Comparison of ENCODE assay signal across 9 cellular contexts in the genomic region with DNA sequence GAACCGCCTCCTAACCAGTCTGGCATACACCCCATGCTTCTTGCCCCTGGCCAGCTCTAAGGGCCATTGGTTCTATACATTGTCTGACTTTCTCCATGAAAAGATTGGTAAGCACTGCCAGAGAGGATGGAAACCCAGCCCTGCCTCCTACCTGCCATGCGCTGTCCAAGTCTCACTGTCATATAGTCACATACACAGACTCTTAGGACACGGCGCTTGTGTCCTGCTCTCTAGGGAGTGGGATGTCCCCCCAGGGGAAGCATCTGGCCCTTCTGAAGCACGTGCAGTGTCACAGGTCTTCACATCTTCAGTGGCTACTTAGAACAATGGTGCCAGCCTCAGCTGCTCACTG. TPM values are rescaled to one million over a fixed set of nuclear protein-coding genes. Genes with fewer than 3 reads are reported as not detected.
DNase-seq lines count a peak whose midpoint lies in the region; ATAC-seq and TF ChIP-seq lines count a peak whose summit lies in the region.
"Had no signal": no experiment of that assay in that cellular context is flagged by ENCODE, and none has a peak within 500 bp of the region (broad histone marks: within the 10 kb centered on the region; RNA-seq: fewer than 3 reads in every experiment).

No MANE protein-coding gene starts in this region.

- no peaks in the 10 kb centered on the region for H3K9me3 ChIP-seq in neuron (ENCODE audit: low read length)

- DNase-seq in CD14-positive monocyte (ENCODE audit: low spot score) (no peak), coronary artery (ENCODE audit: low spot score) (no peak), OCI-M2 (lab: John Stamatoyannopoulos, UW; ENCODE audit: unreplicated experiment) (no peak), SW480 (ENCODE audit: low spot score) (no peak), AML-193 (lab: John Stamatoyannopoulos, UW) (no peak)
- DNase-seq in Jurkat, Clone E6-1 (ENCODE audit: low read depth, low spot score), result no peak
- DNase-seq: NCI-H187 treated with DMSO at 0.1 percent for 48 hours had no signal

- no peaks in the 10 kb centered on the region for H3K36me3 ChIP-seq in neuron (ENCODE audit: insufficient read depth, low read length)

- peaks cover 36% of the 10 kb centered on the region for H3K4me1 ChIP-seq in neuron (ENCODE audit: insufficient read depth, low read length)

- no peaks in the 10 kb centered on the region for H3K9me3 Mint-ChIP-seq in CD14-positive monocyte

- no peaks in the 10 kb centered on the region for H3K27me3 ChIP-seq in neuron (ENCODE audit: insufficient read depth, low read length)

- no peak for TF ChIP-seq CTCF in CD14-positive monocyte (IDR thresholded peaks at IDR 0.05)
- no peak for TF ChIP-seq CTCF in coronary artery (IDR thresholded peaks at IDR 0.05)

- peak overlapping the region; percentile 85 for H3K4me3 ChIP-seq in Jurkat, Clone E6-1 (ENCODE audit: low read length)
- H3K4me3 ChIP-seq in coronary artery (no peak overlapping the region), neuron (ENCODE audit: low read length) (peak overlapping the region; percentile 46)

- peaks cover 74% of the 10 kb centered on the region for H3K4me1 Mint-ChIP-seq in CD14-positive monocyte

- no peaks in the 10 kb centered on the region for H3K27me3 Mint-ChIP-seq in CD14-positive monocyte (ENCODE audit: low read depth in 3 of 3)

- H3K27ac ChIP-seq in coronary artery, result peak overlapping the region; percentile 86 to 94

- H2AFZ ChIP-seq in neuron (ENCODE audit: low read depth, low read length), result no peak overlapping the region

- peak overlapping the region; percentile 93 to 99 (median 96) for H3K27ac Mint-ChIP-seq in CD14-positive monocyte

- H3K4me3 Mint-ChIP-seq in CD14-positive monocyte, result peak overlapping the region; percentile 87 to 98

- no peak for ATAC-seq in HG02623 (IDR thresholded peaks at IDR 0.05; ENCODE audit: unreplicated experiment)

- H3K36me3 Mint-ChIP-seq in CD14-positive monocyte, result peaks cover 7 to 12% of the 10 kb centered on the region in 2 donors

- intact Hi-C loops in CD14-positive monocyte (cut with micrococcal nuclease), result loop anchor here (2.0 to 5.0 kb wide), 2 partner anchors 15 to 151 kb away; partner anchors contain the start of gene NUFIP2 (in 2 of the 2)

RNA-seq across cellular contexts. Expression of gene MYO18A, which starts 38.7 kb away (rescaled TPM):
- polyA plus RNA-seq in CD14-positive monocyte, result 10 to 100 TPM in 1 of 2 donors, 1 to 10 TPM in 1; 6.3 to 11.0 TPM
- polyA plus RNA-seq in Jurkat, Clone E6-1 (2012; ENCODE audit: insufficient read depth, insufficient read length), result 62.9 TPM
